9 cellular contexts compared by ENCODE assay signal in the genomic region with DNA sequence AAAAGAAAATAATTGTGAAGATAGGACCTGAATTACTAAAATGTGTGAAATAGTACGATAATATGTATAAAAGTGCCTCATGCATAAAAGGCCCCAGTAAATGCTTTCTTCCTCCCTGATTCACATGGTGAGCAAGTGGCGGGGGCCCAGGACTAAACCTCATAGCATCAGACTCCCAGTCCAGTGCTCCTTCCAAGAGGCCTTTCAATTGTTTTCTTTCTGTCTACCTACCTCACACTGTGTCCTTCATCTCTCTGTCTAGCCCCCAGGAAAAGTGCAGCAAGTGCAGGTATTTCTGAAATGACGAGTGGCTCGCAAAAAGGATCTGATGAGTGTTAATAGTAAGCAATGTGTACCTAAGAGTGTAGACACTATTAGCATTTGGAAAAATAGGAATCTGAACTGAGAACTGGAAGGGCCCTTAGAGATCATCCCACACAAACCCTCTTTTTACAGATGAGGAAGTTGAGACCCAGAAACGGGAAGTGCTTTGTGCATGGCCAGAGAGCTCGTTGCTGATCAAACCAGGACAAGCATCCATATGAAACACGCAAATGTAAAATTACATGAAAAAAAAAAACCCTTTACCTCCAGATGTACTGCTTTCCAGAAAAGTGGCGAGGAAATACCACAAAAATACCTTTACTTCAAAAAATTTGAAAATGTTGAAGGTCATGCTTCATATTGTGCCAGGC.
DNase-seq lines count a peak whose midpoint lies in the region; ATAC-seq, FAIRE-seq and TF ChIP-seq lines count a peak whose summit lies in the region.
"Had no signal": no experiment of that assay in that cellular context is flagged by ENCODE, and none has a peak within 500 bp of the region (broad histone marks: within the 10 kb centered on the region; RNA-seq: fewer than 3 reads in every experiment).

No MANE protein-coding gene starts in this region.

- peak overlapping the region; percentile 54 for H3K4me3 Mint-ChIP-seq in activated naive CD4-positive, alpha-beta T cell treated with anti-CD3 and anti-CD28 coated beads, Interleukin-2, amount 10 ng/mL, durations not matched to agents 7 days and 5 days
- no peak overlapping the region for H3K4me3 Mint-ChIP-seq in activated naive CD4-positive, alpha-beta T cell treated with anti-CD3 and anti-CD28 coated beads for 36 hours
- peak overlapping the region; percentile 80 for H3K4me3 Mint-ChIP-seq in activated naive CD8-positive, alpha-beta T cell treated with anti-CD3 and anti-CD28 coated beads, Interleukin-2, amount 10 ng/mL, durations not matched to agents 7 days and 5 days

- H3K27me3 Mint-ChIP-seq in activated naive CD4-positive, alpha-beta T cell treated with anti-CD3 and anti-CD28 coated beads, Interleukin-2, amount 10 ng/mL, durations not matched to agents 7 days and 5 days = peaks cover 4% of the 10 kb centered on the region
- H3K27me3 Mint-ChIP-seq in activated naive CD4-positive, alpha-beta T cell treated with anti-CD3 and anti-CD28 coated beads for 36 hours (ENCODE audit: low read depth) = no peaks in the 10 kb centered on the region
- no peaks in the 10 kb centered on the region for H3K27me3 Mint-ChIP-seq in activated naive CD8-positive, alpha-beta T cell treated with anti-CD3 and anti-CD28 coated beads, Interleukin-2, amount 10 ng/mL, durations not matched to agents 7 days and 5 days

- H3K36me3 Mint-ChIP-seq in activated naive CD4-positive, alpha-beta T cell treated with anti-CD3 and anti-CD28 coated beads, Interleukin-2, amount 10 ng/mL, durations not matched to agents 7 days and 5 days = no peaks in the 10 kb centered on the region
- H3K36me3 Mint-ChIP-seq in activated naive CD4-positive, alpha-beta T cell treated with anti-CD3 and anti-CD28 coated beads for 36 hours (ENCODE audit: low read depth) = no peaks in the 10 kb centered on the region
- peaks cover 4% of the 10 kb centered on the region for H3K36me3 Mint-ChIP-seq in activated naive CD8-positive, alpha-beta T cell treated with anti-CD3 and anti-CD28 coated beads, Interleukin-2, amount 10 ng/mL, durations not matched to agents 7 days and 5 days

- no peaks in the 10 kb centered on the region for H3K9me3 Mint-ChIP-seq in activated naive CD4-positive, alpha-beta T cell treated with anti-CD3 and anti-CD28 coated beads, Interleukin-2, amount 10 ng/mL, durations not matched to agents 7 days and 5 days
- H3K9me3 Mint-ChIP-seq in activated naive CD4-positive, alpha-beta T cell treated with anti-CD3 and anti-CD28 coated beads for 36 hours = no peaks in the 10 kb centered on the region
- peaks cover 1% of the 10 kb centered on the region for H3K9me3 Mint-ChIP-seq in activated naive CD8-positive, alpha-beta T cell treated with anti-CD3 and anti-CD28 coated beads, Interleukin-2, amount 10 ng/mL, durations not matched to agents 7 days and 5 days

- peaks cover 29% of the 10 kb centered on the region for H3K4me1 Mint-ChIP-seq in activated naive CD4-positive, alpha-beta T cell treated with anti-CD3 and anti-CD28 coated beads, Interleukin-2, amount 10 ng/mL, durations not matched to agents 7 days and 5 days
- H3K4me1 Mint-ChIP-seq in activated naive CD4-positive, alpha-beta T cell treated with anti-CD3 and anti-CD28 coated beads for 36 hours (ENCODE audit: low read depth) = peaks cover 15% of the 10 kb centered on the region
- H3K4me1 Mint-ChIP-seq in activated naive CD8-positive, alpha-beta T cell treated with anti-CD3 and anti-CD28 coated beads, Interleukin-2, amount 10 ng/mL, durations not matched to agents 7 days and 5 days = peaks cover 26% of the 10 kb centered on the region

- intact Hi-C loops in activated naive CD4-positive, alpha-beta T cell treated with anti-CD3 and anti-CD28 coated beads for 36 hours (cut with micrococcal nuclease) = loop anchor here (5.0 to 10.0 kb wide), 5 partner anchors 362 to 792 kb away; partner anchors contain the start of gene FGGY
- intact Hi-C loops in upper lobe of right lung (cut with DNase I) = no loop called here

- ATAC-seq in activated naive CD8-positive, alpha-beta T cell treated with anti-CD3 and anti-CD28 coated beads, Interleukin-2, amount 10 ng/mL, durations not matched to agents 7 days and 5 days (ENCODE audit: low read depth) = no peak
- peak; percentile 76 for ATAC-seq in upper lobe of right lung

- CTCF ChIA-PET in activated naive CD4-positive, alpha-beta T cell treated with anti-CD3 and anti-CD28 coated beads, Interleukin-2, amount 10 ng/mL, durations not matched to agents 7 days and 5 days (lab: Charles Lee) = interaction anchor here (1.0 to 3.9 kb wide), 3 partner anchors 401 to 956 kb away, joined by 3 to 47 read pairs (median 11); no protein-coding TSS in a partner anchor
- CTCF ChIA-PET in activated naive CD4-positive, alpha-beta T cell treated with anti-CD3 and anti-CD28 coated beads for 36 hours (lab: Charles Lee) = interaction anchor here (0.5 to 1.6 kb wide), 4 partner anchors 9 to 650 kb away, joined by 3 to 4 read pairs (median 4); no protein-coding TSS in a partner anchor

- TF ChIP-seq CTCF in upper lobe of right lung (IDR thresholded peaks at IDR 0.05) = no peak

- POLR2A ChIA-PET in activated naive CD8-positive, alpha-beta T cell treated with anti-CD3 and anti-CD28 coated beads, Interleukin-2, amount 10 ng/mL, durations not matched to agents 7 days and 5 days (lab: Charles Lee) = interaction anchor here (0.8 to 4.1 kb wide), 2 partner anchors 754 to 913 kb away, joined by 4 to 45 read pairs; partner anchors contain the start of gene JUN

- H3K4me3 ChIP-seq in upper lobe of right lung (peak overlapping the region; percentile 2), small intestine (ENCODE audit: low read depth in 1 of 2, low read length in 2 of 2) (no peak overlapping the region)
- H3K4me3 ChIP-seq: SK-N-MC had no signal

- FAIRE-seq in small intestine (lab: Jason Lieb, UNC) = no peak

- in situ Hi-C loops in KBM-7 (cut with MboI; ENCODE audit: low pct_unique_long_range_greater_than_20kb, low sequenced_read_pairs) = no loop called here

- H3K27me3 ChIP-seq in upper lobe of right lung = no peaks in the 10 kb centered on the region
- no peaks in the 10 kb centered on the region for H3K27me3 ChIP-seq in small intestine (ENCODE audit: control insufficient read depth in 2 of 2, insufficient read depth in 2 of 2, low read length in 2 of 2)

- H3K9me3 ChIP-seq in upper lobe of right lung (no peaks in the 10 kb centered on the region), small intestine (ENCODE audit: control insufficient read depth, low read depth) (no peaks in the 10 kb centered on the region)

- no peak for DNase-seq in activated naive CD4-positive, alpha-beta T cell treated with anti-CD3 and anti-CD28 coated beads, Interleukin-2, amount 10 ng/mL, durations not matched to agents 7 days and 5 days
- DNase-seq in activated naive CD4-positive, alpha-beta T cell treated with anti-CD3 and anti-CD28 coated beads for 36 hours = no peak
- DNase-seq in KBM-7 (peak; percentile 89), upper lobe of right lung (no peak), GM19240 (ENCODE audit: insufficient read length, low spot score) (no peak), small intestine (no peak)
- no peak for DNase-seq in activated naive CD8-positive, alpha-beta T cell treated with anti-CD3 and anti-CD28 coated beads, Interleukin-2, amount 10 ng/mL, durations not matched to agents 7 days and 5 days
- DNase-seq in effector CD4-positive, alpha-beta T cell = no peak

- H3K4me1 ChIP-seq in upper lobe of right lung (peaks cover 32% of the 10 kb centered on the region), small intestine (ENCODE audit: control insufficient read depth in 2 of 2, insufficient read depth in 1 of 2, low read depth in 1 of 2, low read length in 1 of 2) (no peaks in the 10 kb centered on the region)

- H3K27ac ChIP-seq in upper lobe of right lung (no peak overlapping the region), small intestine (ENCODE audit: low read depth in 1 of 2, low read length in 1 of 2) (no peak overlapping the region)
- H3K27ac ChIP-seq: SK-N-MC had no signal

- H3K27ac Mint-ChIP-seq in activated naive CD4-positive, alpha-beta T cell treated with anti-CD3 and anti-CD28 coated beads, Interleukin-2, amount 10 ng/mL, durations not matched to agents 7 days and 5 days = peak overlapping the region; percentile 64
- H3K27ac Mint-ChIP-seq in activated naive CD4-positive, alpha-beta T cell treated with anti-CD3 and anti-CD28 coated beads for 36 hours = no peak overlapping the region
- peak overlapping the region; percentile 95 for H3K27ac Mint-ChIP-seq in activated naive CD8-positive, alpha-beta T cell treated with anti-CD3 and anti-CD28 coated beads, Interleukin-2, amount 10 ng/mL, durations not matched to agents 7 days and 5 days

- H3K36me3 ChIP-seq in upper lobe of right lung = no peaks in the 10 kb centered on the region
- no peaks in the 10 kb centered on the region for H3K36me3 ChIP-seq in small intestine (ENCODE audit: control insufficient read depth in 2 of 2, insufficient read depth in 2 of 2, low read length in 2 of 2)

- 85 to 92% (median 87%) methylated on average over 8 of the region's 8 CpGs for WGBS in small intestine, 3 donors
